In the genomic region with DNA sequence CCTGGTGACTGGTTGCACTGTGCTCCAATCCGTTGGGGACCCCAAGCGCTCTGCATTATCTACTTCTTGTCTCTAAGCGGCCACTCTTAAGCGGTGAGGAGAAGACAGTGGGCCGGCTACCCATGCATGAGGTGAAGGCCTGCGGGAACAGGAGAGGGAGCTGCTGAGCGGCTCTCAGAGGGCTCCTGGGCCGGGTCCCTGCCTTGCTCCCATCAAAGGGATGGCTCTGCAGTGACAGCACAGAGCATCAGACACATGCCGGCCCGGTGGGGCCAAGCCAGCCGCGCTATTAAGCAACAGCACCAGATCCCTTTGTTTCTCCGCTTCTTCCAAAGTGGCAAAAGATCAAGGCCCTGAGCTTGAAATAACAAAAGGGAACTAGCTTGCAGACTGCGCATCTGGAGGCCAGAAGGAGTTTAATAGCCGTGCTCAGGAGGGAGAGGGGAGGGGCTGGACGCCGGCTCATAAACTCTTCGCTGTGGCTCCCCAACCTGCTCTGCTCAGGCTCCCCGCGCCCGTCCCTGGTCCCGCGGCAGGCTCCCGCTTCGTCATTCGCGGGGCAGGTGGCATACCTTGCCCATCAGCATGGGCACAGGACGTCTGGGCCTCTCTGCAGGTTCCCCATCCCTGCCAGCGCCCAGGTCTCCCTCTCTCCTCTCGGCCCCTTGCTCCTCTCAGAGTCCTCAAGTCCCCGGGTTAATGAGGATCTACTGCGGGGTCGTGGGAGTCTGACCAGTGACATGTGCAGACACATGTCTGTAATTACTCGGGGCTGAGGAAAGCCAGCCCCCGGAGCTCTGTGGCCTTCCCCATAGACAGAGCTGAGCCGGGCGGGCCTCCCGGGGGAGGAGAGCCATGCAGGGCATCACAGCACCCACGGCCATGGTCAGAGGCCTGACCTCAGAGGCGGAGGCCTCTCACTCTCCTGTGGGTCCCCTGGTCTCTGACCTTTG, we compare ENCODE assay signal across 1 cellular context.
TF ChIP-seq lines count a peak whose summit lies in the region.

No MANE protein-coding gene starts in this region.

TF ChIP-seq in HepG2, 621 proteins besides CTCF, POLR2A, EP300 and RAD21 (continued from another document and continues in another):
- TF ChIP-seq, protein P1, sequence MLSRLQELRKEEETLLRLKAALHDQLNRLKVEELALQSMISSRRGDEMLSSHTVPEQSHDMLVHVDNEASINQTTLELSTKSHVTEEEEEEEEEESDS (CRISPR knock-in tag; IDR thresholded peaks at IDR 0.05; ENCODE audit: borderline replicate concordance): no peak
- TF ChIP-seq ZNF720 (CRISPR knock-in tag; IDR thresholded peaks at IDR 0.05) (no peak), FLYWCH1 (CRISPR knock-in tag; IDR thresholded peaks at IDR 0.05) (no peak), NFKBIZ (CRISPR knock-in tag; IDR thresholded peaks at IDR 0.05) (no peak), ZNF17 (CRISPR knock-in tag; IDR thresholded peaks at IDR 0.05) (no peak), REPIN1 (CRISPR knock-in tag; IDR thresholded peaks at IDR 0.05; ENCODE audit: borderline replicate concordance, low read depth) (no peak), ZBTB38 (CRISPR knock-in tag; IDR thresholded peaks at IDR 0.05) (peak; percentile 49; the same call in 1 of the 2 replicates), SP1 (IDR thresholded peaks at IDR 0.05) (no peak), SP1 (CRISPR knock-in tag; IDR thresholded peaks at IDR 0.05) (no peak), GLI4 (CRISPR knock-in tag; IDR thresholded peaks at IDR 0.05; ENCODE audit: borderline replicate concordance) (no peak), ZFP62 (CRISPR knock-in tag; IDR thresholded peaks at IDR 0.05) (no peak), CAMTA2 (CRISPR knock-in tag; IDR thresholded peaks at IDR 0.05; ENCODE audit: borderline replicate concordance) (no peak), ZNF777 (CRISPR knock-in tag; IDR thresholded peaks at IDR 0.05) (no peak), ZNF83 (CRISPR knock-in tag; IDR thresholded peaks at IDR 0.05; ENCODE audit: borderline replicate concordance) (no peak), ARID2 (CRISPR knock-in tag; IDR thresholded peaks at IDR 0.05; ENCODE audit: borderline replicate concordance) (no peak), ZC3H4 (CRISPR knock-in tag; IDR thresholded peaks at IDR 0.05; ENCODE audit: borderline replicate concordance) (no peak), HDAC2 (CRISPR knock-in tag; IDR thresholded peaks at IDR 0.05) (peak; percentile 50; the same call in 1 of the 2 replicates), DNMT1 (CRISPR knock-in tag; IDR thresholded peaks at IDR 0.05) (no peak), ZNF660 (CRISPR knock-in tag; IDR thresholded peaks at IDR 0.05; ENCODE audit: borderline replicate concordance, low read depth) (no peak), ZNF839 (CRISPR knock-in tag; IDR thresholded peaks at IDR 0.05; ENCODE audit: borderline replicate concordance) (no peak), NCOA2 (CRISPR knock-in tag; IDR thresholded peaks at IDR 0.05) (peak; percentile 78), ZNF230 (CRISPR knock-in tag; IDR thresholded peaks at IDR 0.05) (peak; percentile 48; the same call in 1 of the 2 replicates), SAFB2 (CRISPR knock-in tag; IDR thresholded peaks at IDR 0.05; ENCODE audit: borderline replicate concordance, low read depth) (no peak)
- TF ChIP-seq, protein P2, sequence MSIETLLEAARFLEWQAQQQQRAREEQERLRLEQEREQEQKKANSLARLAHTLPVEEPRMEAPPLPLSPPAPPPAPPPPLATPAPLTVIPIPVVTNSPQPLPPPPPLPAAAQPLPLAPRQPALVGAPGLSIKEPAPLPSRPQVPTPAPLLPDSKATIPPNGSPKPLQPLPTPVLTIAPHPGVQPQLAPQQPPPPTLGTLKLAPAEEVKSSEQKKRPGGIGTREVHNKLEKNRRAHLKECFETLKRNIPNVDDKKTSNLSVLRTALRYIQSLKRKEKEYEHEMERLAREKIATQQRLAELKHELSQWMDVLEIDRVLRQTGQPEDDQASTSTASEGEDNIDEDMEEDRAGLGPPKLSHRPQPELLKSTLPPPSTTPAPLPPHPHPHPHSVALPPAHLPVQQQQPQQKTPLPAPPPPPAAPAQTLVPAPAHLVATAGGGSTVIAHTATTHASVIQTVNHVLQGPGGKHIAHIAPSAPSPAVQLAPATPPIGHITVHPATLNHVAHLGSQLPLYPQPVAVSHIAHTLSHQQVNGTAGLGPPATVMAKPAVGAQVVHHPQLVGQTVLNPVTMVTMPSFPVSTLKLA (IDR thresholded peaks at IDR 0.05): peak; percentile 7; the same call in 1 of the 2 replicates
- TF ChIP-seq, protein P3, sequence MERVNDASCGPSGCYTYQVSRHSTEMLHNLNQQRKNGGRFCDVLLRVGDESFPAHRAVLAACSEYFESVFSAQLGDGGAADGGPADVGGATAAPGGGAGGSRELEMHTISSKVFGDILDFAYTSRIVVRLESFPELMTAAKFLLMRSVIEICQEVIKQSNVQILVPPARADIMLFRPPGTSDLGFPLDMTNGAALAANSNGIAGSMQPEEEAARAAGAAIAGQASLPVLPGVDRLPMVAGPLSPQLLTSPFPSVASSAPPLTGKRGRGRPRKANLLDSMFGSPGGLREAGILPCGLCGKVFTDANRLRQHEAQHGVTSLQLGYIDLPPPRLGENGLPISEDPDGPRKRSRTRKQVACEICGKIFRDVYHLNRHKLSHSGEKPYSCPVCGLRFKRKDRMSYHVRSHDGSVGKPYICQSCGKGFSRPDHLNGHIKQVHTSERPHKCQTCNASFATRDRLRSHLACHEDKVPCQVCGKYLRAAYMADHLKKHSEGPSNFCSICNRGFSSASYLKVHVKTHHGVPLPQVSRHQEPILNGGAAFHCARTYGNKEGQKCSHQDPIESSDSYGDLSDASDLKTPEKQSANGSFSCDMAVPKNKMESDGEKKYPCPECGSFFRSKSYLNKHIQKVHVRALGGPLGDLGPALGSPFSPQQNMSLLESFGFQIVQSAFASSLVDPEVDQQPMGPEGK (CRISPR knock-in tag; IDR thresholded peaks at IDR 0.05): peak; percentile 47
- TF ChIP-seq, protein P4, sequence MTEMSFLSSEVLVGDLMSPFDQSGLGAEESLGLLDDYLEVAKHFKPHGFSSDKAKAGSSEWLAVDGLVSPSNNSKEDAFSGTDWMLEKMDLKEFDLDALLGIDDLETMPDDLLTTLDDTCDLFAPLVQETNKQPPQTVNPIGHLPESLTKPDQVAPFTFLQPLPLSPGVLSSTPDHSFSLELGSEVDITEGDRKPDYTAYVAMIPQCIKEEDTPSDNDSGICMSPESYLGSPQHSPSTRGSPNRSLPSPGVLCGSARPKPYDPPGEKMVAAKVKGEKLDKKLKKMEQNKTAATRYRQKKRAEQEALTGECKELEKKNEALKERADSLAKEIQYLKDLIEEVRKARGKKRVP (CRISPR knock-in tag; IDR thresholded peaks at IDR 0.05): no peak
- TF ChIP-seq, protein P5, sequence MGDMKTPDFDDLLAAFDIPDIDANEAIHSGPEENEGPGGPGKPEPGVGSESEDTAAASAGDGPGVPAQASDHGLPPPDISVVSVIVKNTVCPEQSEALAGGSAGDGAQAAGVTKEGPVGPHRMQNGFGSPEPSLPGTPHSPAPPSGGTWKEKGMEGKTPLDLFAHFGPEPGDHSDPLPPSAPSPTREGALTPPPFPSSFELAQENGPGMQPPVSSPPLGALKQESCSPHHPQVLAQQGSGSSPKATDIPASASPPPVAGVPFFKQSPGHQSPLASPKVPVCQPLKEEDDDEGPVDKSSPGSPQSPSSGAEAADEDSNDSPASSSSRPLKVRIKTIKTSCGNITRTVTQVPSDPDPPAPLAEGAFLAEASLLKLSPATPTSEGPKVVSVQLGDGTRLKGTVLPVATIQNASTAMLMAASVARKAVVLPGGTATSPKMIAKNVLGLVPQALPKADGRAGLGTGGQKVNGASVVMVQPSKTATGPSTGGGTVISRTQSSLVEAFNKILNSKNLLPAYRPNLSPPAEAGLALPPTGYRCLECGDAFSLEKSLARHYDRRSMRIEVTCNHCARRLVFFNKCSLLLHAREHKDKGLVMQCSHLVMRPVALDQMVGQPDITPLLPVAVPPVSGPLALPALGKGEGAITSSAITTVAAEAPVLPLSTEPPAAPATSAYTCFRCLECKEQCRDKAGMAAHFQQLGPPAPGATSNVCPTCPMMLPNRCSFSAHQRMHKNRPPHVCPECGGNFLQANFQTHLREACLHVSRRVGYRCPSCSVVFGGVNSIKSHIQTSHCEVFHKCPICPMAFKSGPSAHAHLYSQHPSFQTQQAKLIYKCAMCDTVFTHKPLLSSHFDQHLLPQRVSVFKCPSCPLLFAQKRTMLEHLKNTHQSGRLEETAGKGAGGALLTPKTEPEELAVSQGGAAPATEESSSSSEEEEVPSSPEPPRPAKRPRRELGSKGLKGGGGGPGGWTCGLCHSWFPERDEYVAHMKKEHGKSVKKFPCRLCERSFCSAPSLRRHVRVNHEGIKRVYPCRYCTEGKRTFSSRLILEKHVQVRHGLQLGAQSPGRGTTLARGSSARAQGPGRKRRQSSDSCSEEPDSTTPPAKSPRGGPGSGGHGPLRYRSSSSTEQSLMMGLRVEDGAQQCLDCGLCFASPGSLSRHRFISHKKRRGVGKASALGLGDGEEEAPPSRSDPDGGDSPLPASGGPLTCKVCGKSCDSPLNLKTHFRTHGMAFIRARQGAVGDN (CRISPR knock-in tag; IDR thresholded peaks at IDR 0.05): peak; percentile 78
- TF ChIP-seq, protein P6, sequence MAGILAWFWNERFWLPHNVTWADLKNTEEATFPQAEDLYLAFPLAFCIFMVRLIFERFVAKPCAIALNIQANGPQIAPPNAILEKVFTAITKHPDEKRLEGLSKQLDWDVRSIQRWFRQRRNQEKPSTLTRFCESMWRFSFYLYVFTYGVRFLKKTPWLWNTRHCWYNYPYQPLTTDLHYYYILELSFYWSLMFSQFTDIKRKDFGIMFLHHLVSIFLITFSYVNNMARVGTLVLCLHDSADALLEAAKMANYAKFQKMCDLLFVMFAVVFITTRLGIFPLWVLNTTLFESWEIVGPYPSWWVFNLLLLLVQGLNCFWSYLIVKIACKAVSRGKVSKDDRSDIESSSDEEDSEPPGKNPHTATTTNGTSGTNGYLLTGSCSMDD (CRISPR knock-in tag; IDR thresholded peaks at IDR 0.05): no peak
- TF ChIP-seq, protein P7, sequence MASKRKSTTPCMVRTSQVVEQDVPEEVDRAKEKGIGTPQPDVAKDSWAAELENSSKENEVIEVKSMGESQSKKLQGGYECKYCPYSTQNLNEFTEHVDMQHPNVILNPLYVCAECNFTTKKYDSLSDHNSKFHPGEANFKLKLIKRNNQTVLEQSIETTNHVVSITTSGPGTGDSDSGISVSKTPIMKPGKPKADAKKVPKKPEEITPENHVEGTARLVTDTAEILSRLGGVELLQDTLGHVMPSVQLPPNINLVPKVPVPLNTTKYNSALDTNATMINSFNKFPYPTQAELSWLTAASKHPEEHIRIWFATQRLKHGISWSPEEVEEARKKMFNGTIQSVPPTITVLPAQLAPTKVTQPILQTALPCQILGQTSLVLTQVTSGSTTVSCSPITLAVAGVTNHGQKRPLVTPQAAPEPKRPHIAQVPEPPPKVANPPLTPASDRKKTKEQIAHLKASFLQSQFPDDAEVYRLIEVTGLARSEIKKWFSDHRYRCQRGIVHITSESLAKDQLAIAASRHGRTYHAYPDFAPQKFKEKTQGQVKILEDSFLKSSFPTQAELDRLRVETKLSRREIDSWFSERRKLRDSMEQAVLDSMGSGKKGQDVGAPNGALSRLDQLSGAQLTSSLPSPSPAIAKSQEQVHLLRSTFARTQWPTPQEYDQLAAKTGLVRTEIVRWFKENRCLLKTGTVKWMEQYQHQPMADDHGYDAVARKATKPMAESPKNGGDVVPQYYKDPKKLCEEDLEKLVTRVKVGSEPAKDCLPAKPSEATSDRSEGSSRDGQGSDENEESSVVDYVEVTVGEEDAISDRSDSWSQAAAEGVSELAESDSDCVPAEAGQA (IDR thresholded peaks at IDR 0.05; ENCODE audit: low read depth): 0 out of 2 replicates have a peak, but pooled peaks have one; percentile 33
- TF ChIP-seq, protein P7 (CRISPR knock-in tag; IDR thresholded peaks at IDR 0.05; ENCODE audit: borderline replicate concordance): no peak
- TF ChIP-seq, protein P8, sequence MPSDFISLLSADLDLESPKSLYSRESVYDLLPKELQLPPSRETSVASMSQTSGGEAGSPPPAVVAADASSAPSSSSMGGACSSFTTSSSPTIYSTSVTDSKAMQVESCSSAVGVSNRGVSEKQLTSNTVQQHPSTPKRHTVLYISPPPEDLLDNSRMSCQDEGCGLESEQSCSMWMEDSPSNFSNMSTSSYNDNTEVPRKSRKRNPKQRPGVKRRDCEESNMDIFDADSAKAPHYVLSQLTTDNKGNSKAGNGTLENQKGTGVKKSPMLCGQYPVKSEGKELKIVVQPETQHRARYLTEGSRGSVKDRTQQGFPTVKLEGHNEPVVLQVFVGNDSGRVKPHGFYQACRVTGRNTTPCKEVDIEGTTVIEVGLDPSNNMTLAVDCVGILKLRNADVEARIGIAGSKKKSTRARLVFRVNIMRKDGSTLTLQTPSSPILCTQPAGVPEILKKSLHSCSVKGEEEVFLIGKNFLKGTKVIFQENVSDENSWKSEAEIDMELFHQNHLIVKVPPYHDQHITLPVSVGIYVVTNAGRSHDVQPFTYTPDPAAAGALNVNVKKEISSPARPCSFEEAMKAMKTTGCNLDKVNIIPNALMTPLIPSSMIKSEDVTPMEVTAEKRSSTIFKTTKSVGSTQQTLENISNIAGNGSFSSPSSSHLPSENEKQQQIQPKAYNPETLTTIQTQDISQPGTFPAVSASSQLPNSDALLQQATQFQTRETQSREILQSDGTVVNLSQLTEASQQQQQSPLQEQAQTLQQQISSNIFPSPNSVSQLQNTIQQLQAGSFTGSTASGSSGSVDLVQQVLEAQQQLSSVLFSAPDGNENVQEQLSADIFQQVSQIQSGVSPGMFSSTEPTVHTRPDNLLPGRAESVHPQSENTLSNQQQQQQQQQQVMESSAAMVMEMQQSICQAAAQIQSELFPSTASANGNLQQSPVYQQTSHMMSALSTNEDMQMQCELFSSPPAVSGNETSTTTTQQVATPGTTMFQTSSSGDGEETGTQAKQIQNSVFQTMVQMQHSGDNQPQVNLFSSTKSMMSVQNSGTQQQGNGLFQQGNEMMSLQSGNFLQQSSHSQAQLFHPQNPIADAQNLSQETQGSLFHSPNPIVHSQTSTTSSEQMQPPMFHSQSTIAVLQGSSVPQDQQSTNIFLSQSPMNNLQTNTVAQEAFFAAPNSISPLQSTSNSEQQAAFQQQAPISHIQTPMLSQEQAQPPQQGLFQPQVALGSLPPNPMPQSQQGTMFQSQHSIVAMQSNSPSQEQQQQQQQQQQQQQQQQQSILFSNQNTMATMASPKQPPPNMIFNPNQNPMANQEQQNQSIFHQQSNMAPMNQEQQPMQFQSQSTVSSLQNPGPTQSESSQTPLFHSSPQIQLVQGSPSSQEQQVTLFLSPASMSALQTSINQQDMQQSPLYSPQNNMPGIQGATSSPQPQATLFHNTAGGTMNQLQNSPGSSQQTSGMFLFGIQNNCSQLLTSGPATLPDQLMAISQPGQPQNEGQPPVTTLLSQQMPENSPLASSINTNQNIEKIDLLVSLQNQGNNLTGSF (CRISPR knock-in tag; IDR thresholded peaks at IDR 0.05): no peak
